19 cellular contexts compared by ENCODE assay signal in the genomic region with DNA sequence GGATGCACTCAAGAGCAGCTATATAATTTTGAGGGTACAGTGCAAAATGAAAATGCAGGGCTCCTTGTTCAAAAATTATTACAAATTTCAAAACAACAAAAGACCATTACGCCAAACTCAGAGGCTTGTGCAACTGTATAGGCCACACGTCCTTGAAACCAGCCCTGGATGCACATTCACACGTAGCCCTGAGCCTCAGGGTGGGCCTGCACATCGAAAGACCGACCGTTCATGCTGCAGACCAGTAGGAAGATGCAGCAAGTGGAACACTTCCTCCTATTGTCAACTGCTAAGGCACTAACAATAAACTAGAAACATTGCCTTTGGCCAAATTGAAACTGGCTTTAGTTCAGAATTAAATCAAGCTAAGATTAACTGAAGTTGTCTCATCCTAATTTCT.
"Had no signal": no experiment of that assay in that cellular context is flagged by ENCODE, and none has a peak within 500 bp of the region (broad histone marks: within the 10 kb centered on the region; RNA-seq: fewer than 3 reads in every experiment).

No MANE protein-coding gene starts in this region.

- DNase-seq: colonic mucosa; effector CD4-positive, alpha-beta T cell; endodermal cell; heart left ventricle; hypothalamus; islet precursor cell; natural killer cell; posterior cingulate gyrus; sigmoid colon; stimulated activated CD4-positive, alpha-beta T cell treated with anti-CD3 and anti-CD28 coated beads, Interleukin-2, amount 100 ng/mL, for 24 hours; stimulated activated CD4-positive, alpha-beta T cell treated with anti-CD3 and anti-CD28 coated beads, Interleukin-4, amount 100 ng/mL, for 4 hours; stimulated activated naive B cell treated with anti-CD40 and anti-IgM and Interleukin-4, amounts not matched to agents 10 μg/mL and 1 μg/mL and 100 μg/mL, for 72 hours; stimulated activated naive CD8-positive, alpha-beta T cell treated with anti-CD3 and anti-CD28 coated beads, Interleukin-15, amount 100 ng/mL, for 72 hours; testis had no signal

- H3K27ac ChIP-seq: colonic mucosa, heart left ventricle, sigmoid colon, skin epidermis, testis, tibial nerve had no signal

- H3K4me3 ChIP-seq: colonic mucosa, heart left ventricle, sigmoid colon, skin epidermis, testis, tibial nerve had no signal

- H3K27me3 ChIP-seq: colonic mucosa, heart left ventricle, sigmoid colon, testis, tibial nerve had no signal

- H3K36me3 ChIP-seq: colonic mucosa, heart left ventricle, sigmoid colon, tibial nerve had no signal

- H3K4me1 ChIP-seq: colonic mucosa, heart left ventricle, sigmoid colon, testis, tibial nerve had no signal

- H3K9me3 ChIP-seq: colonic mucosa, heart left ventricle, sigmoid colon, testis, tibial nerve had no signal

- ATAC-seq: esophagus mucosa; heart left ventricle; left lobe of liver; natural killer cell; stimulated activated naive B cell treated with anti-CD40 and anti-IgM and Interleukin-4, amounts not matched to agents 10 μg/mL and 1 μg/mL and 100 μg/mL, for 72 hours; stimulated activated naive CD8-positive, alpha-beta T cell treated with anti-CD3 and anti-CD28 coated beads, Interleukin-15, amount 100 ng/mL, for 72 hours had no signal

- FAIRE-seq: frontal cortex had no signal
